33 cellular contexts compared by ENCODE assay signal in the genomic region with DNA sequence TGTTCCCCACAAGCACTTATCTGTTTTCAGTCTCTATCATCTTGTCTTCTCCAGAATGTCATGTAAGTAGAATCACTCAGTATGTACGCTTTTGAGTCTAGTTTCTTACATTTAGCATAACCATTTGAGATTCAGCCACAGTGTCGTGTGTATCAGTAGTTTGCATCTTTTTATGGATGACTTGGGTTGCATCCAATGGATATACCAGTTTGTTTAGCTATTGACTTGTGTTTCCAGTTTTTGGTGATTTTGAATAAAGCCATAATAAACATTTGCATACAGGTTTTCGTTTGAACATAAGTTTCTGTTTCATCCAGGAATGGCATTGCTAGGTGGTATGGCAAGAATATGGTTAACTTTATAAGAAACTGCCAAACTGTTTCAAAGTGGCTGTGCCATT. TPM values are rescaled to one million over a fixed set of nuclear protein-coding genes. Genes with fewer than 3 reads are reported as not detected.
"Had no signal": no experiment of that assay in that cellular context is flagged by ENCODE, and none has a peak within 500 bp of the region (broad histone marks: within the 10 kb centered on the region; RNA-seq: fewer than 3 reads in every experiment).

No MANE protein-coding gene starts in this region.

- H3K4me1 ChIP-seq: foreskin keratinocyte had no signal

- H3K27ac ChIP-seq: adrenal gland, body of pancreas, esophagus muscularis mucosa, foreskin keratinocyte had no signal

- ATAC-seq: activated CD4-positive, alpha-beta T cell treated with anti-CD3 and anti-CD28 coated beads for 36 hours; activated CD8-positive, alpha-beta memory T cell treated with anti-CD3 and anti-CD28 coated beads, Interleukin-2, amount 10 ng/mL, durations not matched to agents 7 days and 5 days; activated CD8-positive, alpha-beta T cell treated with anti-CD3 and anti-CD28 coated beads, Interleukin-2, amount 10 ng/mL, durations not matched to agents 7 days and 5 days; activated naive CD8-positive, alpha-beta T cell treated with anti-CD3 and anti-CD28 coated beads, Interleukin-2, amount 50 U/mL, for 24 hours; body of pancreas; effector memory CD8-positive, alpha-beta T cell; foreskin keratinocyte; T-helper 17 cell had no signal

- DNase-seq: activated CD4-positive, alpha-beta memory T cell treated with anti-CD3 and anti-CD28 coated beads for 36 hours; activated CD4-positive, alpha-beta T cell treated with anti-CD3 and anti-CD28 coated beads for 36 hours; activated CD4-positive, alpha-beta T cell treated with anti-CD3 and anti-CD28 coated beads, Interleukin-2, amount 10 ng/mL, durations not matched to agents 24 days and 14 days; activated CD4-positive, CD25-positive, alpha-beta regulatory T cell; activated CD4-positive, CD25-positive, alpha-beta regulatory T cell treated with anti-CD3 and anti-CD28 coated beads, Interleukin-2, amount 50 U/mL, for 72 hours; activated CD8-positive, alpha-beta memory T cell treated with anti-CD3 and anti-CD28 coated beads, Interleukin-2, amount 10 ng/mL, durations not matched to agents 7 days and 5 days; activated CD8-positive, alpha-beta memory T cell treated with anti-CD3 and anti-CD28 coated beads, Interleukin-2, amount 50 U/mL, for 4 hours; activated CD8-positive, alpha-beta T cell treated with anti-CD3 and anti-CD28 coated beads, Interleukin-2, amount 10 ng/mL, durations not matched to agents 7 days and 5 days; activated effector memory CD4-positive, alpha-beta T cell treated with anti-CD3 and anti-CD28 coated beads, Interleukin-2, amount 50 U/mL, for 16 hours; activated naive CD4-positive, alpha-beta T cell treated with anti-CD3 and anti-CD28 coated beads for 36 hours; activated naive CD8-positive, alpha-beta T cell treated with anti-CD3 and anti-CD28 coated beads for 36 hours; activated naive CD8-positive, alpha-beta T cell treated with anti-CD3 and anti-CD28 coated beads, Interleukin-2, amount 50 U/mL, for 24 hours; activated T-cell treated with anti-CD3 and anti-CD28 coated beads, Interleukin-2, amount 50 U/mL, for 1 hour; activated T-cell treated with anti-CD3 and anti-CD28 coated beads, Interleukin-2, amount 50 U/mL, for 48 hours; adrenal gland; amygdala; body of pancreas; caudate nucleus; cortex of kidney; dermis blood vessel endothelial cell; effector CD4-positive, alpha-beta T cell; effector memory CD8-positive, alpha-beta T cell; erythroblast; foreskin keratinocyte; head of caudate nucleus; T-helper 1 cell; T-helper 17 cell; T1000 had no signal

- H3K9me3 ChIP-seq: adrenal gland, body of pancreas, esophagus muscularis mucosa had no signal

- FAIRE-seq: colon had no signal

- H3K4me3 ChIP-seq: adrenal gland, body of pancreas, esophagus muscularis mucosa had no signal

- H3K27me3 ChIP-seq: adrenal gland, body of pancreas, foreskin keratinocyte had no signal

- H3K36me3 ChIP-seq: adrenal gland, esophagus muscularis mucosa had no signal

RNA-seq across cellular contexts. Expression of gene GRIP2, which starts 12.1 kb away (rescaled TPM):
- total RNA-seq: activated CD4-positive, alpha-beta memory T cell treated with anti-CD3 and anti-CD28 coated beads for 36 hours; activated CD4-positive, alpha-beta T cell treated with anti-CD3 and anti-CD28 coated beads for 36 hours; activated CD4-positive, alpha-beta T cell treated with anti-CD3 and anti-CD28 coated beads, Interleukin-2, amount 10 ng/mL, durations not matched to agents 24 days and 14 days; activated CD8-positive, alpha-beta memory T cell treated with anti-CD3 and anti-CD28 coated beads for 36 hours; activated CD8-positive, alpha-beta memory T cell treated with anti-CD3 and anti-CD28 coated beads, Interleukin-2, amount 10 ng/mL, durations not matched to agents 7 days and 5 days; activated CD8-positive, alpha-beta T cell treated with anti-CD3 and anti-CD28 coated beads, Interleukin-2, amount 10 ng/mL, durations not matched to agents 7 days and 5 days; activated naive CD4-positive, alpha-beta T cell treated with anti-CD3 and anti-CD28 coated beads for 36 hours; activated naive CD8-positive, alpha-beta T cell treated with anti-CD3 and anti-CD28 coated beads for 36 hours; activated T-helper 1 cell treated with anti-CD3 and anti-CD28 coated beads, Interleukin-12 subunit alpha, Interleukin-12 subunit beta, Interleukin-2, Interleukin-4 antibody, amounts not matched to agents 30 ng/mL and 10 ng/mL and 1 ng/mL, durations not matched to agents 14 hours and 24 hours and 36 hours; activated T-helper 2 cell treated with anti-CD3 and anti-CD28 coated beads, Interferon-gamma antibody, Interleukin-2, Interleukin-4, amounts not matched to agents 10 μg/mL and 5 μg/mL and 100 μg/mL, durations not matched to agents 14 hours and 24 hours and 36 hours had no signal
